15 cellular contexts compared by ENCODE assay signal in the genomic region with DNA sequence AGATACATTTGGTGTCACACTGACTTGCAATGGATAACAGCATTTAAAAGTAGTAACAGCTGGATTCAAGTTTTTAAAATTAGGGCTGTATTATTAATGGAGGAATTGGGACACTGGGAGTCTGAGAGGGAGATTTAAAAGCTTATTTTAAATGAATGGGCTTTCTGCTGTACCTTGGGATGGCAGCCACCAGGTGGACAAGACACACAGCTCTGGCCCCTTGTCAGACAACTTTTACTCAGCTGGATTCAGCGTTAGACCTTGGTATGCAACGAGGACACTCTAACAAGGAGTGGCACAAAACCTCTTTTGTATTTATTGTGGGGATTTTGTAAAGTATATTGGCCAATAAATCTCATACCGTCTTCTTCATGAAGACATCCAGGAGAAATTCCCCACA.
A peak's percentile ranks its signal among the peaks of the same experiment; 100 is the strongest.
DNase-seq lines count a peak whose midpoint lies in the region; ATAC-seq, FAIRE-seq and TF ChIP-seq lines count a peak whose summit lies in the region.
"Had no signal": no experiment of that assay in that cellular context is flagged by ENCODE, and none has a peak within 500 bp of the region (broad histone marks: within the 10 kb centered on the region; RNA-seq: fewer than 3 reads in every experiment).

No MANE protein-coding gene starts in this region.

- no peaks in the 10 kb centered on the region for H3K36me3 ChIP-seq in bronchial epithelial cell (ENCODE audit: control insufficient read depth, insufficient read depth, low read length)
- H3K36me3 ChIP-seq: pancreas had no signal

- H3K9me3 Mint-ChIP-seq in HFFc6 = no peaks in the 10 kb centered on the region
- H3K9me3 Mint-ChIP-seq in mesothelial cell of epicardium = no peaks in the 10 kb centered on the region
- no peaks in the 10 kb centered on the region for H3K9me3 Mint-ChIP-seq in naive thymus-derived CD8-positive, alpha-beta T cell
- H3K9me3 Mint-ChIP-seq: activated naive CD4-positive, alpha-beta T cell treated with anti-CD3 and anti-CD28 coated beads, Interleukin-2, amount 50 U/mL, for 72 hours; CD4-positive, CD25-positive, alpha-beta regulatory T cell had no signal

- no peaks in the 10 kb centered on the region for H3K36me3 Mint-ChIP-seq in HFFc6 (ENCODE audit: low read depth)
- H3K36me3 Mint-ChIP-seq in mesothelial cell of epicardium = no peaks in the 10 kb centered on the region
- H3K36me3 Mint-ChIP-seq in naive thymus-derived CD8-positive, alpha-beta T cell = no peaks in the 10 kb centered on the region
- H3K36me3 Mint-ChIP-seq: activated naive CD4-positive, alpha-beta T cell treated with anti-CD3 and anti-CD28 coated beads, Interleukin-2, amount 50 U/mL, for 72 hours; CD4-positive, CD25-positive, alpha-beta regulatory T cell had no signal

- TF ChIP-seq POLR2A in GM12892 (IDR thresholded peaks at IDR 0.05; ENCODE audit: low read depth, low read length) = no peak

- TF ChIP-seq CTCF in C4-2B (conservative IDR thresholded peaks at IDR 0.05) = 0 out of 2 replicates have a peak, but pooled peaks have one; percentile 14
- peak; percentile 29; the same call in 1 of the 2 replicates for TF ChIP-seq CTCF in HFFc6 (IDR thresholded peaks at IDR 0.05)
- peak; percentile 43 for TF ChIP-seq CTCF in bronchial epithelial cell (IDR thresholded peaks at IDR 0.05; ENCODE audit: insufficient read depth, low read length, severe bottlenecking)
- TF ChIP-seq CTCF in mesothelial cell of epicardium (IDR thresholded peaks at IDR 0.05; ENCODE audit: unreplicated experiment) = peak; percentile 37

- FAIRE-seq in bronchial epithelial cell (lab: Jason Lieb, UNC) (no peak), GM12892 (lab: Jason Lieb, UNC) (no peak)
- FAIRE-seq: pancreas had no signal

- POLR2A ChIA-PET in naive thymus-derived CD8-positive, alpha-beta T cell (lab: Charles Lee) = no interaction called here

- H3K27ac ChIP-seq in C4-2B = no peak overlapping the region
- H3K27ac ChIP-seq: coronary artery, pancreas had no signal

- ATAC-seq in naive thymus-derived CD8-positive, alpha-beta T cell = no peak
- ATAC-seq: activated naive CD4-positive, alpha-beta T cell treated with anti-CD3 and anti-CD28 coated beads, Interleukin-2, amount 50 U/mL, for 72 hours; pancreas had no signal

- no peak overlapping the region for H3K4me3 ChIP-seq in bronchial epithelial cell (ENCODE audit: low read depth, low read length)
- H3K4me3 ChIP-seq: coronary artery, pancreas had no signal

- no peaks in the 10 kb centered on the region for H3K27me3 ChIP-seq in bronchial epithelial cell (ENCODE audit: control insufficient read depth, insufficient read depth, low read length)
- H3K27me3 ChIP-seq: pancreas had no signal

- H3K27ac Mint-ChIP-seq in HFFc6 (no peak overlapping the region), mesothelial cell of epicardium (peak overlapping the region; percentile 86)
- no peak overlapping the region for H3K27ac Mint-ChIP-seq in naive thymus-derived CD8-positive, alpha-beta T cell
- H3K27ac Mint-ChIP-seq: activated naive CD4-positive, alpha-beta T cell treated with anti-CD3 and anti-CD28 coated beads, Interleukin-2, amount 50 U/mL, for 72 hours; CD4-positive, CD25-positive, alpha-beta regulatory T cell had no signal

- intact Hi-C loops in cardiac septum (cut with DNase I) = no loop called here

- no peaks in the 10 kb centered on the region; the same call in 1 of the 2 replicates for H3K27me3 Mint-ChIP-seq in HFFc6 (ENCODE audit: insufficient read depth)
- no peaks in the 10 kb centered on the region for H3K27me3 Mint-ChIP-seq in mesothelial cell of epicardium (ENCODE audit: low read depth)
- no peaks in the 10 kb centered on the region for H3K27me3 Mint-ChIP-seq in naive thymus-derived CD8-positive, alpha-beta T cell

- no peaks in the 10 kb centered on the region for H3K4me1 Mint-ChIP-seq in HFFc6 (ENCODE audit: low read depth)
- H3K4me1 Mint-ChIP-seq in mesothelial cell of epicardium = peaks cover 36% of the 10 kb centered on the region
- H3K4me1 Mint-ChIP-seq in naive thymus-derived CD8-positive, alpha-beta T cell = no peaks in the 10 kb centered on the region
- H3K4me1 Mint-ChIP-seq: CD4-positive, CD25-positive, alpha-beta regulatory T cell had no signal

- H3K4me3 Mint-ChIP-seq in HFFc6 = no peak overlapping the region
- H3K4me3 Mint-ChIP-seq in mesothelial cell of epicardium = no peak overlapping the region
- H3K4me3 Mint-ChIP-seq in naive thymus-derived CD8-positive, alpha-beta T cell = no peak overlapping the region
- H3K4me3 Mint-ChIP-seq: CD4-positive, CD25-positive, alpha-beta regulatory T cell had no signal

- DNase-seq in HFFc6 (no peak), bronchial epithelial cell (ENCODE audit: low read depth) (no peak), mesothelial cell of epicardium (ENCODE audit: low spot score in 2 of 2, unreplicated experiment in 2 of 2) (no peak), GM12892 (ENCODE audit: insufficient read length) (no peak), cardiac septum (ENCODE audit: low spot score) (no peak)
- DNase-seq in activated CD4-positive, alpha-beta T cell treated with anti-CD3 and anti-CD28 coated beads, Interleukin-2, amount 50 U/mL, for 4 hours = no peak
- no peak for DNase-seq in naive thymus-derived CD8-positive, alpha-beta T cell
- DNase-seq: activated CD8-positive, alpha-beta memory T cell treated with anti-CD3 and anti-CD28 coated beads for 24 hours; CD4-positive, CD25-positive, alpha-beta regulatory T cell; NCI-H2171 treated with DMSO at 0.1 percent for 48 hours; pancreas; stimulated activated naive CD4-positive, alpha-beta T cell treated with Interleukin-2 at 50 U/mL for 16 hours had no signal
